ENCODE assay signal across 9 cellular contexts in genomic region chr2:158967114-158967730, GRCh38. TPM values are rescaled to one million over a fixed set of nuclear protein-coding genes. Genes with fewer than 3 reads are reported as not detected.
DNase-seq lines count a peak whose midpoint lies in the region; ATAC-seq and TF ChIP-seq lines count a peak whose summit lies in the region.
"Had no signal": no experiment of that assay in that cellular context is flagged by ENCODE, and none has a peak within 500 bp of the region (broad histone marks: within the 10 kb centered on the region; RNA-seq: fewer than 3 reads in every experiment).

No MANE protein-coding gene starts in this region.

- H3K27me3 ChIP-seq in HAP-1 (ENCODE audit: low read depth) (peaks cover 5% of the 10 kb centered on the region), adipocyte (replicated peaks; ENCODE audit: control insufficient read depth, insufficient read depth, low read length) (no peaks in the 10 kb centered on the region), hepatocyte (no peaks in the 10 kb centered on the region)

- peaks cover 31% of the 10 kb centered on the region for H3K4me1 ChIP-seq in HAP-1
- H3K4me1 ChIP-seq in adipocyte (ENCODE audit: control insufficient read depth, insufficient read depth, low read length), result peaks cover 17% of the 10 kb centered on the region
- peaks cover 24% of the 10 kb centered on the region for H3K4me1 ChIP-seq in hepatocyte (ENCODE audit: insufficient read depth)

- H3K4me3 ChIP-seq in HAP-1 (peak overlapping the region; percentile 67), adipocyte (ENCODE audit: low read length) (peak overlapping the region; percentile 94), hepatocyte (no peak overlapping the region), skeletal muscle cell (ENCODE audit: low read depth, low read length) (peak overlapping the region; percentile 91)

- peak overlapping the region; percentile 94 for H3K27ac ChIP-seq in hepatocyte

- TF ChIP-seq CTCF in hepatocyte (IDR thresholded peaks at IDR 0.05; ENCODE audit: poor library complexity), result no peak

- WGBS in hepatocyte (ENCODE audit: low lambda C conversion rate, missing lambda C conversion rate), result 28% methylated on average over 12 of the region's 12 CpGs

- H3K9ac ChIP-seq in adipocyte (ENCODE audit: low read length), result peak overlapping the region; percentile 89

- in situ Hi-C loops in HAP-1 (cut with MboI; ENCODE audit: low sequenced_read_pairs), result no loop called here

- H4K20me1 ChIP-seq in hepatocyte (ENCODE audit: insufficient read depth, poor library complexity, severe bottlenecking), result peaks cover 10% of the 10 kb centered on the region

- H3K4me2 ChIP-seq in hepatocyte, result peak overlapping the region; percentile 93

- H3K79me2 ChIP-seq in hepatocyte, result peaks cover 27% of the 10 kb centered on the region

- ATAC-seq in HG02885 (IDR thresholded peaks at IDR 0.05; ENCODE audit: poor library complexity, unreplicated experiment) (no peak), GM21717 (IDR thresholded peaks at IDR 0.05; ENCODE audit: unreplicated experiment) (no peak), HG02938 (IDR thresholded peaks at IDR 0.05; ENCODE audit: unreplicated experiment) (no peak)

- DNase-seq in HAP-1 (ENCODE audit: low spot score in 2 of 2) (peak; percentile 64 to 75), adipocyte (ENCODE audit: low read depth) (no peak), hepatocyte (ENCODE audit: low spot score) (no peak), skeletal muscle cell (ENCODE audit: low read depth) (no peak), NCI-H187 treated with DMSO at 0.1 percent for 48 hours (lab: John Stamatoyannopoulos, UW) (no peak)
- DNase-seq: activated gamma-delta T cell had no signal

- H2AFZ ChIP-seq in hepatocyte, result peak overlapping the region; percentile 92

- H3K9me2 ChIP-seq in hepatocyte (replicated peaks; ENCODE audit: insufficient read depth), result no peaks in the 10 kb centered on the region

- no peaks in the 10 kb centered on the region for H3K36me3 ChIP-seq in HAP-1 (replicated peaks)
- no peaks in the 10 kb centered on the region for H3K36me3 ChIP-seq in adipocyte (ENCODE audit: control insufficient read depth, insufficient read depth, low read length, severe bottlenecking)
- H3K36me3 ChIP-seq in hepatocyte (replicated peaks; ENCODE audit: insufficient read depth, low read depth), result no peaks in the 10 kb centered on the region

- no peaks in the 10 kb centered on the region for H3K9me3 ChIP-seq in HAP-1
- no peaks in the 10 kb centered on the region for H3K9me3 ChIP-seq in adipocyte (ENCODE audit: control insufficient read depth, low read length)
- H3K9me3 ChIP-seq in hepatocyte (ENCODE audit: low read depth), result no peaks in the 10 kb centered on the region

RNA-seq across cellular contexts. Expression of gene TANC1, which starts 1.2 kb away (rescaled TPM):
- 18.5 and 20.6 TPM in 2 replicates for total RNA-seq in hepatocyte
- 8.3 and 8.9 TPM in 2 replicates for polyA plus RNA-seq in hepatocyte

Comparison
In these comparisons a context has a peak if more than half of its experiments do, and no peak if none do; other contexts are left out.
1. DNase-seq: peak in HAP-1 (2 of 2); none in adipocyte (single experiment), hepatocyte (single experiment), skeletal muscle cell (single experiment) and NCI-H187 treated with DMSO at 0.1 percent for 48 hours (single experiment).